ENCODE assay signal across 8 cellular contexts in genomic region chr15:91099616-91100560, GRCh38. TPM values are rescaled to one million over a fixed set of nuclear protein-coding genes. Genes with fewer than 3 reads are reported as not detected.
DNase-seq lines count a peak whose midpoint lies in the region; ATAC-seq and TF ChIP-seq lines count a peak whose summit lies in the region.

A gene with protein sequence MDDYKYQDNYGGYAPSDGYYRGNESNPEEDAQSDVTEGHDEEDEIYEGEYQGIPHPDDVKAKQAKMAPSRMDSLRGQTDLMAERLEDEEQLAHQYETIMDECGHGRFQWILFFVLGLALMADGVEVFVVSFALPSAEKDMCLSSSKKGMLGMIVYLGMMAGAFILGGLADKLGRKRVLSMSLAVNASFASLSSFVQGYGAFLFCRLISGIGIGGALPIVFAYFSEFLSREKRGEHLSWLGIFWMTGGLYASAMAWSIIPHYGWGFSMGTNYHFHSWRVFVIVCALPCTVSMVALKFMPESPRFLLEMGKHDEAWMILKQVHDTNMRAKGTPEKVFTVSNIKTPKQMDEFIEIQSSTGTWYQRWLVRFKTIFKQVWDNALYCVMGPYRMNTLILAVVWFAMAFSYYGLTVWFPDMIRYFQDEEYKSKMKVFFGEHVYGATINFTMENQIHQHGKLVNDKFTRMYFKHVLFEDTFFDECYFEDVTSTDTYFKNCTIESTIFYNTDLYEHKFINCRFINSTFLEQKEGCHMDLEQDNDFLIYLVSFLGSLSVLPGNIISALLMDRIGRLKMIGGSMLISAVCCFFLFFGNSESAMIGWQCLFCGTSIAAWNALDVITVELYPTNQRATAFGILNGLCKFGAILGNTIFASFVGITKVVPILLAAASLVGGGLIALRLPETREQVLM (plus strand): TSS chr15:91100257. CDS start chr15:91226264, 126,007 bp downstream.

- TF ChIP-seq POLR2A in lower leg skin (IDR thresholded peaks at IDR 0.05) = no peak

- no peaks in the 10 kb centered on the region for H3K9me3 ChIP-seq in Karpas-422 (ENCODE audit: low read length)
- H3K9me3 ChIP-seq in colonic mucosa = no peaks in the 10 kb centered on the region

- TF ChIP-seq CTCF in AG04449 (IDR thresholded peaks at IDR 0.05; ENCODE audit: insufficient read depth, low read length, missing control alignments) (no peak), colonic mucosa (IDR thresholded peaks at IDR 0.05) (no peak), lower leg skin (IDR thresholded peaks at IDR 0.05) (no peak)

- peak within 1 kb of the TSS; percentile 42 for H3K4me3 ChIP-seq in AG04449 (ENCODE audit: low read depth, low read length)
- peak within 1 kb of the TSS; percentile 48 for H3K4me3 ChIP-seq in Karpas-422 (ENCODE audit: low read length)
- H3K4me3 ChIP-seq in colonic mucosa = peak within 1 kb of the TSS; percentile 28
- peak within 1 kb of the TSS; percentile 38 for H3K4me3 ChIP-seq in lower leg skin (ENCODE audit: low read depth, poor library complexity, severe bottlenecking)

- no peaks in the 10 kb centered on the region for H3K9me2 ChIP-seq in Karpas-422 (replicated peaks; ENCODE audit: insufficient read depth, low read length)

- 0 to 1% methylated on average over 32 to 76 of the region's 80 CpGs for WGBS in lower leg skin, 2 donors

- no peaks in the 10 kb centered on the region for H3K9me3 Mint-ChIP-seq in activated CD4-positive, alpha-beta T cell treated with anti-CD3 and anti-CD28 coated beads for 36 hours (ENCODE audit: low read depth)

- H3K27ac Mint-ChIP-seq in activated CD4-positive, alpha-beta T cell treated with anti-CD3 and anti-CD28 coated beads for 36 hours = no peak within 1 kb of the TSS

- peak; percentile 71 for ATAC-seq in GM19328 (IDR thresholded peaks at IDR 0.05; ENCODE audit: unreplicated experiment)
- ATAC-seq in activated CD4-positive, alpha-beta T cell treated with anti-CD3 and anti-CD28 coated beads for 36 hours = peak; percentile 85

- peak within 1 kb of the TSS; percentile 47 for H3K4me2 ChIP-seq in Karpas-422 (ENCODE audit: low read depth, low read length, poor library complexity, severe bottlenecking)

- H3K4me3 Mint-ChIP-seq in activated CD4-positive, alpha-beta T cell treated with anti-CD3 and anti-CD28 coated beads for 36 hours = peak within 1 kb of the TSS; percentile 61

- DNase-seq in AG04449 (ENCODE audit: low read depth, low spot score) (no peak), Karpas-422 (no peak), colonic mucosa (no peak), lower leg skin (ENCODE audit: low spot score in 2 of 2) (peak in 1 of 2 donors; percentile 91), HK-2 (ENCODE audit: unreplicated experiment) (no peak)
- peak; percentile 74 for DNase-seq in activated CD4-positive, alpha-beta T cell treated with anti-CD3 and anti-CD28 coated beads for 36 hours
- DNase-seq in stimulated activated CD4-positive, alpha-beta T cell treated with anti-CD3 and anti-CD28 coated beads, TNF-alpha, amount 100 ng/mL, for 48 hours (ENCODE audit: low read depth in 3 of 3) = peak; percentile 11 to 40 (median 33)

- H3K27me3 Mint-ChIP-seq in activated CD4-positive, alpha-beta T cell treated with anti-CD3 and anti-CD28 coated beads for 36 hours = peaks cover 62% of the 10 kb centered on the region

- no peak within 1 kb of the TSS for H3K27ac ChIP-seq in Karpas-422 (ENCODE audit: low read length)
- H3K27ac ChIP-seq in colonic mucosa = no peak within 1 kb of the TSS

- H3K36me3 ChIP-seq in Karpas-422 (ENCODE audit: insufficient read depth, low read length) (no peaks in the 10 kb centered on the region), colonic mucosa (no peaks in the 10 kb centered on the region)

- H3K4me1 ChIP-seq in Karpas-422 (ENCODE audit: low read length) (peaks cover 9% of the 10 kb centered on the region), colonic mucosa (peaks cover 9% of the 10 kb centered on the region)

- H3K27me3 ChIP-seq in Karpas-422 (ENCODE audit: low read length) (no peaks in the 10 kb centered on the region), colonic mucosa (peaks cover 40% of the 10 kb centered on the region)

- H3K9ac ChIP-seq in Karpas-422 (ENCODE audit: low read length) (no peak within 1 kb of the TSS; the same call in 1 of the 2 replicates), colonic mucosa (ENCODE audit: low read depth in 2 of 2, low read length in 2 of 2) (no peak within 1 kb of the TSS)

- POLR2A ChIA-PET in AG04449 (lab: Yijun Ruan, JAX) = no interaction called here
- POLR2A ChIA-PET in activated CD4-positive, alpha-beta T cell treated with anti-CD3 and anti-CD28 coated beads for 36 hours (lab: Charles Lee) = interaction anchor here (0.6 to 0.7 kb wide), 2 partner anchors 116 to 255 kb away, joined by 3 read pairs; no protein-coding TSS in a partner anchor

- CTCF ChIA-PET in AG04449 (lab: Yijun Ruan, JAX) = interaction anchor here (1.2 kb wide), 1 partner anchor 172 kb away, joined by 3 read pairs; no protein-coding TSS in a partner anchor
- CTCF ChIA-PET in activated CD4-positive, alpha-beta T cell treated with anti-CD3 and anti-CD28 coated beads for 36 hours (lab: Charles Lee) = interaction anchor here (0.5 to 1.9 kb wide), 9 partner anchors 10 to 353 kb away, joined by 3 to 10 read pairs (median 4); no protein-coding TSS in a partner anchor

- no peaks in the 10 kb centered on the region for H3K79me2 ChIP-seq in Karpas-422 (ENCODE audit: low read length)

- intact Hi-C loops in activated CD4-positive, alpha-beta T cell treated with anti-CD3 and anti-CD28 coated beads for 36 hours (cut with DNase I, micrococcal nuclease) = no loop called here
- intact Hi-C loops in colonic mucosa (cut with DNase I) (no loop called here), lower leg skin (cut with DNase I; ENCODE audit: low total_unique reads) (no loop called here)

- H2AFZ ChIP-seq in Karpas-422 (ENCODE audit: low read length) = no peak within 1 kb of the TSS

- H4K20me1 ChIP-seq in Karpas-422 (ENCODE audit: insufficient read depth, low read depth, low read length) = no peaks in the 10 kb centered on the region

- H3K36me3 Mint-ChIP-seq in activated CD4-positive, alpha-beta T cell treated with anti-CD3 and anti-CD28 coated beads for 36 hours (ENCODE audit: low read depth) = no peaks in the 10 kb centered on the region

- H3K4me1 Mint-ChIP-seq in activated CD4-positive, alpha-beta T cell treated with anti-CD3 and anti-CD28 coated beads for 36 hours = peaks cover 15% of the 10 kb centered on the region

RNA-seq across cellular contexts. Expression of the gene that starts here (rescaled TPM):
- total RNA-seq in Karpas-422 (2014; rRNA removed; shearing (Covaris generic); ENCODE audit: low replicate concordance) = 0.11 and 0.26 TPM in 2 replicates
- total RNA-seq in activated CD4-positive, alpha-beta T cell treated with anti-CD3 and anti-CD28 coated beads for 36 hours = under 1 TPM; 0.05 TPM
- total RNA-seq in colonic mucosa = 1 to 10 TPM in 1 of 2 donors, under 1 TPM in 1; 0.17 to 1.1 TPM
- 1 to 10 TPM in 2 of 4 donors, under 1 TPM in 2; 0.42 to 2.3 (median 0.88) TPM for total RNA-seq in lower leg skin

Comparison
In these comparisons a context has a peak if more than half of its experiments do, and no peak if none do; other contexts are left out.
1. Peak in DNase-seq and ATAC-seq in activated CD4-positive, alpha-beta T cell treated with anti-CD3 and anti-CD28 coated beads for 36 hours; RNA of the gene not detected or under 1 TPM.
2. DNase-seq: peak in stimulated activated CD4-positive, alpha-beta T cell treated with anti-CD3 and anti-CD28 coated beads, TNF-alpha, amount 100 ng/mL, for 48 hours (3 of 3); none in AG04449 (single experiment), Karpas-422 (single experiment), colonic mucosa (single experiment) and HK-2 (single experiment).
3. Peak in every context shown above with its lines, with median percentiles within 50 percentile points of each other: H3K4me3 ChIP-seq.